In genomic region chr4:153502584-153502983, GRCh38 we compare ENCODE assay signal across 18 cellular contexts. TPM values are rescaled to one million over a fixed set of nuclear protein-coding genes. Genes with fewer than 3 reads are reported as not detected.
DNase-seq lines count a peak whose midpoint lies in the region; ATAC-seq, FAIRE-seq and TF ChIP-seq lines count a peak whose summit lies in the region.
"Had no signal": no experiment of that assay in that cellular context is flagged by ENCODE, and none has a peak within 500 bp of the region (broad histone marks: within the 10 kb centered on the region; RNA-seq: fewer than 3 reads in every experiment).

No MANE protein-coding gene starts in this region.

- H3K9ac ChIP-seq in BLaER1 (no peak overlapping the region), DND-41 (ENCODE audit: low read depth, low read length) (no peak overlapping the region), mesenchymal stem cell (ENCODE audit: low read length) (no peak overlapping the region)

- no peak for FAIRE-seq in RCC 7860 (lab: Jason Lieb, UNC)

- no peak overlapping the region for H3K23ac ChIP-seq in mesenchymal stem cell (ENCODE audit: low read length in 2 of 2)

- 83% methylated on average over 1 of the region's 1 CpG for WGBS in mesenchymal stem cell

- peak overlapping the region; percentile 86 for H3K27ac Mint-ChIP-seq in activated T-helper 17 cell treated with anti-CD3 and anti-CD28 coated beads, Interleukin-2, amount 50 U/mL, for 72 hours
- H3K27ac Mint-ChIP-seq: dendritic cell treated with granulocyte-macrophage colony-stimulating factor and Interleukin-4, amounts not matched to agents 40 ng/mL and 50 ng/mL, for 4 days; WTC11 had no signal

- H3K79me2 ChIP-seq in DND-41 (ENCODE audit: insufficient read depth, low read length): peaks cover 100% of the 10 kb centered on the region

- H2BK120ac ChIP-seq in mesenchymal stem cell (ENCODE audit: low read depth, low read length): no peak overlapping the region

- no peak overlapping the region for H4K91ac ChIP-seq in mesenchymal stem cell (ENCODE audit: low read length)

- no peak overlapping the region for H2BK5ac ChIP-seq in mesenchymal stem cell (ENCODE audit: low read depth, low read length, poor library complexity, severe bottlenecking)

- no peak overlapping the region for H3K4ac ChIP-seq in mesenchymal stem cell (ENCODE audit: low read depth in 1 of 2, low read length in 2 of 2)

- H3K27me3 ChIP-seq in BLaER1 (no peaks in the 10 kb centered on the region), DND-41 (ENCODE audit: insufficient read depth, low read length, poor library complexity) (no peaks in the 10 kb centered on the region), mesenchymal stem cell (ENCODE audit: control insufficient read depth in 1 of 2, insufficient read depth in 1 of 2, low read length in 2 of 2) (no peaks in the 10 kb centered on the region)

- H3K9me3 ChIP-seq in BLaER1: no peaks in the 10 kb centered on the region; the same call in 1 of the 2 replicates
- no peaks in the 10 kb centered on the region for H3K9me3 ChIP-seq in DND-41 (ENCODE audit: insufficient read depth, low read length, severe bottlenecking)
- H3K9me3 ChIP-seq in mesenchymal stem cell (ENCODE audit: control insufficient read depth, low read length): no peaks in the 10 kb centered on the region
- H3K9me3 ChIP-seq: left ventricle myocardium inferior had no signal

- peaks cover 32% of the 10 kb centered on the region for H3K36me3 Mint-ChIP-seq in activated T-helper 17 cell treated with anti-CD3 and anti-CD28 coated beads, Interleukin-2, amount 50 U/mL, for 72 hours (ENCODE audit: low read depth)

- H4K20me1 ChIP-seq in BLaER1 (peaks cover 100% of the 10 kb centered on the region), DND-41 (ENCODE audit: insufficient read depth, low read length) (peaks cover 84% of the 10 kb centered on the region)

- H3K27ac ChIP-seq in BLaER1: no peak overlapping the region
- peak overlapping the region; percentile 48; the same call in 1 of the 2 replicates for H3K27ac ChIP-seq in DND-41 (ENCODE audit: low read length)
- H3K27ac ChIP-seq in mesenchymal stem cell (ENCODE audit: low read length, poor library complexity, severe bottlenecking): no peak overlapping the region
- H3K27ac ChIP-seq: epithelial cell of prostate, left ventricle myocardium inferior had no signal

- ATAC-seq in DND-41 (ENCODE audit: insufficient read depth, low read depth) (no peak), GM21576 (IDR thresholded peaks at IDR 0.05; ENCODE audit: unreplicated experiment) (no peak)
- ATAC-seq in activated T-helper 17 cell treated with anti-CD3 and anti-CD28 coated beads, Interleukin-2, amount 50 U/mL, for 72 hours (replicated peaks): peak; percentile 34
- ATAC-seq: WTC11 had no signal

- H3K4me3 ChIP-seq in BLaER1 (no peak overlapping the region), DND-41 (ENCODE audit: low read depth in 1 of 2, low read length in 2 of 2) (no peak overlapping the region), mesenchymal stem cell (ENCODE audit: insufficient read depth in 1 of 2, low read depth in 1 of 2, low read length in 2 of 2) (no peak overlapping the region)
- H3K4me3 ChIP-seq: left ventricle myocardium inferior had no signal

- peak overlapping the region; percentile 54 for H3K4me3 Mint-ChIP-seq in activated T-helper 17 cell treated with anti-CD3 and anti-CD28 coated beads, Interleukin-2, amount 50 U/mL, for 72 hours
- H3K4me3 Mint-ChIP-seq: dendritic cell treated with granulocyte-macrophage colony-stimulating factor and Interleukin-4, amounts not matched to agents 40 ng/mL and 50 ng/mL, for 4 days; T-helper 1 cell treated with Interleukin-12 subunit alpha and Interleukin-12 subunit beta and Interleukin-4 antibody, amounts not matched to agents 30 μg/mL and 1 μg/mL, for 36 hours; WTC11 had no signal

- no peaks in the 10 kb centered on the region for H3K27me3 Mint-ChIP-seq in activated T-helper 17 cell treated with anti-CD3 and anti-CD28 coated beads, Interleukin-2, amount 50 U/mL, for 72 hours
- H3K27me3 Mint-ChIP-seq: dendritic cell treated with granulocyte-macrophage colony-stimulating factor and Interleukin-4, amounts not matched to agents 40 ng/mL and 50 ng/mL, for 4 days had no signal

- H2BK15ac ChIP-seq in mesenchymal stem cell (ENCODE audit: low read depth, poor library complexity, severe bottlenecking): no peak overlapping the region

- no peak overlapping the region for H2AK5ac ChIP-seq in mesenchymal stem cell (ENCODE audit: low read length, severe bottlenecking)

- peaks cover 78% of the 10 kb centered on the region for H3K4me1 ChIP-seq in BLaER1
- peaks cover 62% of the 10 kb centered on the region for H3K4me1 ChIP-seq in DND-41 (ENCODE audit: insufficient read depth, low read length)
- peaks cover 1% of the 10 kb centered on the region for H3K4me1 ChIP-seq in mesenchymal stem cell (ENCODE audit: control insufficient read depth, insufficient read depth, low read depth, low read length)

- DNase-seq in DND-41 (no peak), mesenchymal stem cell (peak; percentile 9), NCI-H1436 treated with DMSO at 0.1 percent for 48 hours (lab: John Stamatoyannopoulos, UW) (no peak), RCC 7860 (ENCODE audit: low spot score) (no peak)
- DNase-seq: Kasumi-1; left ventricle myocardium inferior; NCI-H1105; NCI-H526; occipital lobe; Right ventricle myocardium superior; stimulated activated naive CD4-positive, alpha-beta T cell treated with Interleukin-2 at 50 U/mL for 16 hours had no signal

- H4K8ac ChIP-seq in mesenchymal stem cell (ENCODE audit: low read length): no peak overlapping the region

- H3K4me2 ChIP-seq in BLaER1 (peak overlapping the region; percentile 86; the same call in 1 of the 2 replicates), DND-41 (ENCODE audit: insufficient read depth, low read length) (no peak overlapping the region), mesenchymal stem cell (ENCODE audit: low read length, poor library complexity, severe bottlenecking) (no peak overlapping the region)

- TF ChIP-seq CTCF in DND-41 (IDR thresholded peaks at IDR 0.05; ENCODE audit: borderline replicate concordance, extremely low read depth, low read length, poor library complexity, severe bottlenecking): no peak

- peaks cover 75% of the 10 kb centered on the region for H3K4me1 Mint-ChIP-seq in activated T-helper 17 cell treated with anti-CD3 and anti-CD28 coated beads, Interleukin-2, amount 50 U/mL, for 72 hours

- no peaks in the 10 kb centered on the region for H3K9me3 Mint-ChIP-seq in activated T-helper 17 cell treated with anti-CD3 and anti-CD28 coated beads, Interleukin-2, amount 50 U/mL, for 72 hours
- H3K9me3 Mint-ChIP-seq: dendritic cell treated with granulocyte-macrophage colony-stimulating factor and Interleukin-4, amounts not matched to agents 40 ng/mL and 50 ng/mL, for 4 days; T-helper 1 cell treated with Interleukin-12 subunit alpha and Interleukin-12 subunit beta and Interleukin-4 antibody, amounts not matched to agents 30 μg/mL and 1 μg/mL, for 36 hours; WTC11 had no signal

- peaks cover 81% of the 10 kb centered on the region for H3K36me3 ChIP-seq in BLaER1
- peaks cover 90% of the 10 kb centered on the region for H3K36me3 ChIP-seq in DND-41 (ENCODE audit: insufficient read depth, low read length)
- H3K36me3 ChIP-seq in mesenchymal stem cell (ENCODE audit: control insufficient read depth in 1 of 2, insufficient read depth in 2 of 2, low read depth in 1 of 2, low read length in 2 of 2): peaks cover 0 to 3% of the 10 kb centered on the region in 2 experiments
- H3K36me3 ChIP-seq: left ventricle myocardium inferior had no signal

- H2BK12ac ChIP-seq in mesenchymal stem cell (ENCODE audit: low read length in 2 of 2): no peak overlapping the region

- no peak overlapping the region for H2AFZ ChIP-seq in DND-41 (ENCODE audit: low read depth, low read length)
- no peak overlapping the region for H2AFZ ChIP-seq in mesenchymal stem cell (ENCODE audit: low read depth, low read length)

- H3K79me1 ChIP-seq in mesenchymal stem cell (replicated peaks; ENCODE audit: low read length, poor library complexity, severe bottlenecking): peaks cover 16% of the 10 kb centered on the region

- no peak overlapping the region for H3K18ac ChIP-seq in mesenchymal stem cell (ENCODE audit: low read depth in 1 of 2, low read length in 2 of 2)

- no peak overlapping the region for H3K14ac ChIP-seq in mesenchymal stem cell (ENCODE audit: low read length in 2 of 2)

RNA-seq across cellular contexts. Expression of gene TMEM131L, which starts 36.4 kb away (rescaled TPM):
- 10 to 100 TPM; 19.1 to 30.9 TPM for total RNA-seq in activated T-helper 17 cell treated with anti-CD3 and anti-CD28 coated beads, Interleukin-2, amount 50 U/mL, for 72 hours
- polyA plus RNA-seq in mesenchymal stem cell (2013, experiment 1 of 2): 3.8 TPM
- 3.5 TPM for polyA plus RNA-seq in mesenchymal stem cell (2013, experiment 2 of 2)
